8 cellular contexts compared by ENCODE assay signal in the genomic region with DNA sequence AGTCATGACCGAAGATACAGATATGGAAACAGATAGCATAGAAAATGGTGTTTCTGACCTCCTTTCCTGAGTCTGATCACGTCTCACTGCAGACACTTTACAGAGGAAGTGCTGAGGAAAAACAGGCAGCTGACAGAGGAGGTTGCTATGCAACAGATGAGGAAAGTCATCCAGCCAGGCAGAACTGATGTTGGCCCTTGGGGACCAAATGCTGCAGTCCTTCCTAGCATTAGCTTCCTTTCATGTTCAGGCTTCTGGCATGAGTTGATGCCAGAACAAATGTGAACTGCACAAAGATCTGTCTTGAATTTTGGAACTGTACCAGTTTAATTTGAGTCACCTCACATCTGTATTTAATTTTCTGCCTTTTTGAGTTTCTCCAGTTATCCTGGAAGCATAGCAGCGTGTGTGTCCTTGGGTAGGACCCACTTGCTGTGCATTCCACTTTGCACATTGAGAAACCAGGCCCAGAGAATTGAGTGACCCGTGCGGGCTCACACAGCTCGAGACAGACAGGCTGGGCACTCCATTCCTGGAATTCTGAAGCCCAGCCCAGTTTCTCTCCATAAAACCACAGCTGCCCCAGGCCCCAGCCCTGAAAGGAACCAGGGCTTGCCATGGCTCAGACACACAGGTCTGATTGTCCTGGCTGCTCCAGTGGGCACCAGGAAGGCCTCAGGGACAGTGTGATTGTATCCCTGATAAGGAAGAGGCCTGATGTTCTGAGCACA. TPM values are rescaled to one million over a fixed set of nuclear protein-coding genes. Genes with fewer than 3 reads are reported as not detected.
A peak's percentile ranks its signal among the peaks of the same experiment; 100 is the strongest.
DNase-seq lines count a peak whose midpoint lies in the region; ATAC-seq and TF ChIP-seq lines count a peak whose summit lies in the region.

No MANE protein-coding gene starts in this region.

- H3K4me1 Mint-ChIP-seq in GM23338: peaks cover 9% of the 10 kb centered on the region
- H3K4me1 Mint-ChIP-seq in glutamatergic neuron (ENCODE audit: low read depth, unreplicated experiment): peaks cover 6% of the 10 kb centered on the region

- H3K4me2 ChIP-seq in GM23338 (no peak overlapping the region; the same call in 1 of the 2 replicates), SK-N-SH (peak overlapping the region; percentile 79; the same call in 1 of the 2 replicates)

- H3K27ac ChIP-seq in GM23338 (ENCODE audit: low read depth) (no peak overlapping the region), SK-N-SH (ENCODE audit: low read depth in 2 of 2, low read length in 1 of 2) (peak overlapping the region; percentile 72 to 99), skin epidermis (peak overlapping the region in 11 of 21 experiments; percentile 16 to 84 (median 62))

- 10% methylated on average over 6 of the region's 6 CpGs for WGBS in SK-N-SH (ENCODE audit: low lambda C conversion rate)

- H3K4me1 ChIP-seq in GM23338 (ENCODE audit: insufficient read depth) (no peaks in the 10 kb centered on the region), SK-N-SH (ENCODE audit: control insufficient read depth in 1 of 2, insufficient read depth in 2 of 2, low read depth in 1 of 2, low read length in 1 of 2) (peaks cover 20 to 30% of the 10 kb centered on the region in 2 experiments)

- TF ChIP-seq CTCF in AG09319 (IDR thresholded peaks at IDR 0.05; ENCODE audit: low read depth, low read length): no peak
- TF ChIP-seq CTCF in GM23338 (conservative IDR thresholded peaks at IDR 0.05; ENCODE audit: low read depth in 2 of 2): no peak
- no peak for TF ChIP-seq CTCF in SK-N-SH (IDR thresholded peaks at IDR 0.05)
- TF ChIP-seq CTCF in glutamatergic neuron (IDR thresholded peaks at IDR 0.05; ENCODE audit: partially characterized antibody, unreplicated experiment): no peak
- no peak for TF ChIP-seq CTCF in GM20000 (IDR thresholded peaks at IDR 0.05; ENCODE audit: extremely low read depth, missing control alignments)

- H2AFZ ChIP-seq in GM23338: no peak overlapping the region
- no peak overlapping the region for H2AFZ ChIP-seq in SK-N-SH (ENCODE audit: low read depth)

- CTCF ChIA-PET in SK-N-SH (lab: Yijun Ruan, JAX): interaction anchor here (0.8 to 1.2 kb wide), 2 partner anchors 250 to 370 kb away, joined by 3 read pairs; no protein-coding TSS in a partner anchor

- peak; percentile 84 for DNase-seq in AG09319 (ENCODE audit: extremely low read depth, low read depth)
- DNase-seq in GM23338 (ENCODE audit: low spot score): peak; percentile 4
- DNase-seq in SK-N-SH: peak; percentile 35
- no peak for DNase-seq in glutamatergic neuron
- no peak for DNase-seq in iPS-NIHi7 (ENCODE audit: extremely low spot score)
- DNase-seq in SKM-1 treated with dmso at 0.1 percent for 144 hours (lab: John Stamatoyannopoulos, UW; ENCODE audit: unreplicated experiment): no peak
- DNase-seq in GM20000 (ENCODE audit: low spot score): no peak

- TF ChIP-seq EP300 in SK-N-SH (IDR thresholded peaks at IDR 0.05; ENCODE audit: borderline replicate concordance in 1 of 2, low read depth in 1 of 2, low read length in 1 of 2): peak; percentile 45 to 59; a peak in 3 of 4 replicates

- no peaks in the 10 kb centered on the region for H3K9me2 ChIP-seq in GM23338 (ENCODE audit: insufficient read depth)
- H3K9me2 ChIP-seq in SK-N-SH: no peaks in the 10 kb centered on the region

- no peak for ATAC-seq in GM23338

- H3K4me3 ChIP-seq in GM23338 (peak overlapping the region; percentile 51; the same call in 1 of the 2 replicates), SK-N-SH (ENCODE audit: low read depth in 2 of 2, low read length in 1 of 2) (no peak overlapping the region; a peak in 2 of 4 replicates), skin epidermis (no peak overlapping the region)

- no peaks in the 10 kb centered on the region for H3K36me3 ChIP-seq in GM23338 (ENCODE audit: insufficient read depth)
- H3K36me3 ChIP-seq in SK-N-SH (replicated peaks in 1 of 2; ENCODE audit: control insufficient read depth in 1 of 2, insufficient read depth in 2 of 2, low read length in 1 of 2): peaks cover 14 to 16% of the 10 kb centered on the region in 2 experiments

- no peaks in the 10 kb centered on the region for H3K79me2 ChIP-seq in GM23338 (replicated peaks; ENCODE audit: insufficient read depth)
- H3K79me2 ChIP-seq in SK-N-SH (ENCODE audit: insufficient read depth): peaks cover 33% of the 10 kb centered on the region

- H3K27me3 Mint-ChIP-seq in GM23338 (ENCODE audit: insufficient read depth, low read depth, poor library complexity) (peaks cover 9% of the 10 kb centered on the region), glutamatergic neuron (ENCODE audit: unreplicated experiment) (peaks cover 8% of the 10 kb centered on the region)

- no peaks in the 10 kb centered on the region for H3K9me3 ChIP-seq in SK-N-SH

- H3F3A ChIP-seq in GM23338 (replicated peaks; ENCODE audit: low read depth) (no peaks in the 10 kb centered on the region), SK-N-SH (replicated peaks; ENCODE audit: insufficient read depth) (peaks cover 22% of the 10 kb centered on the region)

- H3K9ac ChIP-seq in SK-N-SH: peak overlapping the region; percentile 35; the same call in 1 of the 2 replicates

- H4K20me1 ChIP-seq in GM23338 (replicated peaks; ENCODE audit: insufficient read depth) (no peaks in the 10 kb centered on the region), SK-N-SH (ENCODE audit: insufficient read depth) (peaks cover 21% of the 10 kb centered on the region)

- H3K4me3 Mint-ChIP-seq in GM23338: no peak overlapping the region
- peak overlapping the region; percentile 30 for H3K4me3 Mint-ChIP-seq in glutamatergic neuron (ENCODE audit: unreplicated experiment)

- TF ChIP-seq RAD21 in SK-N-SH (IDR thresholded peaks at IDR 0.05; ENCODE audit: low read length): peak; percentile 14; the same call in 1 of the 2 replicates

- POLR2A ChIA-PET in SK-N-SH (lab: Yijun Ruan, JAX): interaction anchor here (1.4 kb wide), 1 partner anchor 12 kb away, joined by 4 read pairs; no protein-coding TSS in a partner anchor

- H3K36me3 Mint-ChIP-seq in GM23338 (ENCODE audit: low read depth) (peaks cover 15% of the 10 kb centered on the region), glutamatergic neuron (ENCODE audit: unreplicated experiment) (no peaks in the 10 kb centered on the region)

- H3K27ac Mint-ChIP-seq in GM23338: no peak overlapping the region
- H3K27ac Mint-ChIP-seq in glutamatergic neuron (ENCODE audit: unreplicated experiment): no peak overlapping the region

- H3K9me3 Mint-ChIP-seq in GM23338 (no peaks in the 10 kb centered on the region; the same call in 2 of the 3 replicates), glutamatergic neuron (ENCODE audit: unreplicated experiment) (peaks cover 5% of the 10 kb centered on the region)

- H3K27me3 ChIP-seq in GM23338 (ENCODE audit: insufficient read depth) (no peaks in the 10 kb centered on the region), SK-N-SH (ENCODE audit: insufficient read depth) (no peaks in the 10 kb centered on the region)

TF ChIP-seq in GM23338, 12 proteins besides CTCF, POLR2A, EP300 and RAD21 (continues in another document):
- TF ChIP-seq, protein P1, sequence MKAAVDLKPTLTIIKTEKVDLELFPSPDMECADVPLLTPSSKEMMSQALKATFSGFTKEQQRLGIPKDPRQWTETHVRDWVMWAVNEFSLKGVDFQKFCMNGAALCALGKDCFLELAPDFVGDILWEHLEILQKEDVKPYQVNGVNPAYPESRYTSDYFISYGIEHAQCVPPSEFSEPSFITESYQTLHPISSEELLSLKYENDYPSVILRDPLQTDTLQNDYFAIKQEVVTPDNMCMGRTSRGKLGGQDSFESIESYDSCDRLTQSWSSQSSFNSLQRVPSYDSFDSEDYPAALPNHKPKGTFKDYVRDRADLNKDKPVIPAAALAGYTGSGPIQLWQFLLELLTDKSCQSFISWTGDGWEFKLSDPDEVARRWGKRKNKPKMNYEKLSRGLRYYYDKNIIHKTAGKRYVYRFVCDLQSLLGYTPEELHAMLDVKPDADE (IDR thresholded peaks at IDR 0.05): no peak
- no peak for TF ChIP-seq CREB1 (CRISPR knock-in tag; IDR thresholded peaks at IDR 0.05; ENCODE audit: low read depth)
- no peak for TF ChIP-seq STAT1 (IDR thresholded peaks at IDR 0.05; ENCODE audit: unreplicated experiment)
- TF ChIP-seq EZH2phosphoT487 (IDR thresholded peaks at IDR 0.05; ENCODE audit: unreplicated experiment): no peak
- TF ChIP-seq JUNB (IDR thresholded peaks at IDR 0.05; ENCODE audit: unreplicated experiment): no peak

TF ChIP-seq in SK-N-SH, 30 proteins besides CTCF, POLR2A, EP300 and RAD21 (continues in another document):
- TF ChIP-seq, protein P2, sequence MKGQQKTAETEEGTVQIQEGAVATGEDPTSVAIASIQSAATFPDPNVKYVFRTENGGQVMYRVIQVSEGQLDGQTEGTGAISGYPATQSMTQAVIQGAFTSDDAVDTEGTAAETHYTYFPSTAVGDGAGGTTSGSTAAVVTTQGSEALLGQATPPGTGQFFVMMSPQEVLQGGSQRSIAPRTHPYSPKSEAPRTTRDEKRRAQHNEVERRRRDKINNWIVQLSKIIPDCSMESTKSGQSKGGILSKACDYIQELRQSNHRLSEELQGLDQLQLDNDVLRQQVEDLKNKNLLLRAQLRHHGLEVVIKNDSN (IDR thresholded peaks at IDR 0.05; ENCODE audit: borderline replicate concordance, low read depth): no peak
- no peak for TF ChIP-seq EZH2phosphoT487 (IDR thresholded peaks at IDR 0.05; ENCODE audit: borderline replicate concordance, low read depth)
- TF ChIP-seq ELF1 (IDR thresholded peaks at IDR 0.05): no peak
- TF ChIP-seq TAF1 (IDR thresholded peaks at IDR 0.05; ENCODE audit: borderline replicate concordance, low read depth, low read length): 0 out of 2 replicates have a peak, but pooled peaks have one; percentile 22
- TF ChIP-seq RFX5 (IDR thresholded peaks at IDR 0.05; ENCODE audit: low read length): no peak
- peak; percentile 51; the same call in 1 of the 2 replicates for TF ChIP-seq TEAD4 (IDR thresholded peaks at IDR 0.05; ENCODE audit: borderline replicate concordance, insufficient read depth)
- TF ChIP-seq GATA2 (CRISPR knock-in tag; IDR thresholded peaks at IDR 0.05): peak; percentile 82
- TF ChIP-seq MXI1 (IDR thresholded peaks at IDR 0.05; ENCODE audit: low read depth, low read length): peak; percentile 16

RNA-seq across cellular contexts. Expression of a gene that starts 1.4 kb away (rescaled TPM):
- total RNA-seq in GM23338 (2014; rRNA removed; shearing (Covaris generic)): 88.5 and 89.8 TPM in 2 replicates
- polyA plus RNA-seq in GM23338 (2016; fragmentation: Nextera tagmentation; extraction: Ambion mirVana): 58.5 and 60.8 TPM in 2 replicates
- polyA plus RNA-seq in SK-N-SH (2012; rRNA removed): 184 and 189 TPM in 2 replicates
- 140 and 167 TPM in 2 replicates for polyA plus RNA-seq in SK-N-SH (2012; cell fraction: cytosol; rRNA removed)
- 218 TPM in 2 replicates for polyA plus RNA-seq in SK-N-SH (2012; cell fraction: nucleus; rRNA removed)
- 202 TPM for total RNA-seq in glutamatergic neuron (ENCODE audit: unreplicated experiment)

Comparison
In these comparisons a context has a peak if more than half of its experiments do, and no peak if none do; other contexts are left out.
1. DNase-seq: peak in AG09319 (single experiment), GM23338 (single experiment) and SK-N-SH (single experiment); none in glutamatergic neuron (single experiment), iPS-NIHi7 (single experiment), SKM-1 treated with dmso at 0.1 percent for 144 hours (single experiment) and GM20000 (single experiment).